ENCODE assay signal across 22 cellular contexts in genomic region chr1:7655354-7655753, GRCh38.
"Had no signal": no experiment of that assay in that cellular context is flagged by ENCODE, and none has a peak within 500 bp of the region (broad histone marks: within the 10 kb centered on the region; RNA-seq: fewer than 3 reads in every experiment).

No MANE protein-coding gene starts in this region.

- H3K79me2 ChIP-seq: parathyroid adenoma had no signal

- H2AFZ ChIP-seq: parathyroid adenoma had no signal

- FAIRE-seq: endometrium, keratinocyte had no signal

- H3K4me1 ChIP-seq: foreskin keratinocyte, lower lobe of right lung, parathyroid adenoma, right lobe of liver, suprapubic skin, transverse colon had no signal

- DNase-seq: cerebellar nuclear complex; cortex of kidney; effector memory CD8-positive, alpha-beta T cell; foreskin keratinocyte; hypothalamus; left ventricle myocardium superior; lower lobe of right lung; natural killer cell; right lobe of liver; stimulated activated CD4-positive, alpha-beta T cell treated with anti-CD3 and anti-CD28 coated beads, Interleukin-12 subunit alpha, Interleukin-12 subunit beta, amount 100 ng/mL, for 4 hours; stimulated activated CD4-positive, alpha-beta T cell treated with anti-CD3 and anti-CD28 coated beads, Interleukin-1b, Interleukin-23, amount 100 ng/mL, for 48 hours; stimulated activated CD4-positive, alpha-beta T cell treated with anti-CD3 and anti-CD28 coated beads, Interleukin-4, amount 100 ng/mL, for 1 hour; stimulated activated CD8-positive, alpha-beta memory T cell treated with anti-CD3 and anti-CD28 coated beads, Interleukin-4, amount 100 ng/mL, for 48 hours; stimulated activated naive CD4-positive, alpha-beta T cell; stimulated activated naive CD8-positive, alpha-beta T cell treated with anti-CD3 and anti-CD28 coated beads, Interleukin-15, amount 100 ng/mL, for 72 hours; transverse colon had no signal

- H3K27me3 ChIP-seq: right lobe of liver, suprapubic skin, transverse colon had no signal

- H3K9ac ChIP-seq: parathyroid adenoma had no signal

- H3K36me3 ChIP-seq: lower lobe of right lung, right lobe of liver, suprapubic skin, transverse colon had no signal

- H3K4me2 ChIP-seq: smooth muscle cell had no signal

- ATAC-seq: effector memory CD8-positive, alpha-beta T cell; esophagus mucosa; foreskin keratinocyte; left ventricle myocardium superior; lower lobe of right lung; right lobe of liver; stimulated activated naive CD8-positive, alpha-beta T cell treated with anti-CD3 and anti-CD28 coated beads, Interleukin-15, amount 100 ng/mL, for 72 hours had no signal

- H3K4me3 ChIP-seq: lower lobe of right lung, right lobe of liver, smooth muscle cell, suprapubic skin, transverse colon had no signal

- H3K9me3 ChIP-seq: lower lobe of right lung, right lobe of liver, suprapubic skin, transverse colon had no signal

- H3K27ac ChIP-seq: foreskin keratinocyte, lower lobe of right lung, parathyroid adenoma, right lobe of liver, suprapubic skin, transverse colon had no signal
